8 cellular contexts compared by ENCODE assay signal in the genomic region with DNA sequence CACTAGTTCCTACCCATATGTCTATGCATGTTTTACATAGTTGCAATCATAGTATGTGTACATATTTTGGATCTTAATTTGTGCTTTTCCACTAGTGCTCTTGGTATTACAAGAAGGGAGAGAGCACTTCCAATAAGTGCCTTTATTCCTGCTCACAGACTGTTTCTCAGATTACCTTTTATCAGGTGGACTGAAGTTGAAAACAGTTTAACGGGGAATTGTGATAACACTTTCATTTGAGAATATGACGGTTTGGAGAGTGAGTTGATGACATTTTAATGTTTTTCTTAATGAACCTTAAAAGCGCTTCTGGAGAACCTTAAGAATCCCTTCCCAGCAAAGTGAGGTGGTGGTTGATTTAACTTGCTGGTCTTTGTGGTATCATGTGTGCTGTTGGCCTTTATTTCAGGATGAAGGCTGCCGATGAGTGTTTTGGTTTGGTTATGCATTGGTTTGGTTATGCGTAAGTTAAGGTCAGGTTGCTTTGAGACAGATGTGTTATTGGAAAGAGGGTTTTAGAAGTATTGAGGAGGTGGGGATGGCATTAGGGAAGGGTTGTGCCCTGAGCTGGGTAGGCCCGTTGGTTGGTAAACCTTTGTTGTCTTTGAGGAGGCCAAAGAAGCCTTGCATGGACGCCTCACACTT. TPM values are rescaled to one million over a fixed set of nuclear protein-coding genes. Genes with fewer than 3 reads are reported as not detected.
DNase-seq lines count a peak whose midpoint lies in the region; FAIRE-seq and TF ChIP-seq lines count a peak whose summit lies in the region.

No MANE protein-coding gene starts in this region.

- H3K4me2 ChIP-seq in mesenchymal stem cell (ENCODE audit: low read length, poor library complexity, severe bottlenecking) = no peak overlapping the region

- BruUV-seq in A673 (replicated peaks; lab: Mats Ljungman, UMichigan) = no TSS peak

- peaks cover 7% of the 10 kb centered on the region for H3K79me1 ChIP-seq in mesenchymal stem cell (replicated peaks; ENCODE audit: low read length, poor library complexity, severe bottlenecking)

- H3K36me3 ChIP-seq in A673 (ENCODE audit: insufficient read depth, low read length, poor library complexity, severe bottlenecking) (peaks cover 6% of the 10 kb centered on the region), mesenchymal stem cell (ENCODE audit: control insufficient read depth in 1 of 2, insufficient read depth in 2 of 2, low read depth in 1 of 2, low read length in 2 of 2) (peaks cover 0 to 5% of the 10 kb centered on the region in 2 experiments)

- H4K8ac ChIP-seq in mesenchymal stem cell (ENCODE audit: low read length) = peak overlapping the region; percentile 73

- peaks cover 59% of the 10 kb centered on the region for H3K36me3 Mint-ChIP-seq in activated T-helper 2 cell treated with anti-CD3 and anti-CD28 coated beads, Interferon-gamma antibody, Interleukin-2, Interleukin-4, amounts not matched to agents 10 μg/mL and 5 μg/mL and 100 μg/mL, durations not matched to agents 14 hours and 24 hours and 36 hours (ENCODE audit: low read depth)

- no peak overlapping the region for H2BK120ac ChIP-seq in mesenchymal stem cell (ENCODE audit: low read depth, low read length)

- CTCF ChIA-PET in A673 (lab: Charles Lee) = no interaction called here

- no peaks in the 10 kb centered on the region for H3K27me3 Mint-ChIP-seq in activated T-helper 2 cell treated with anti-CD3 and anti-CD28 coated beads, Interferon-gamma antibody, Interleukin-2, Interleukin-4, amounts not matched to agents 10 μg/mL and 5 μg/mL and 100 μg/mL, durations not matched to agents 14 hours and 24 hours and 36 hours (ENCODE audit: low read depth)

- peak overlapping the region; percentile 97 for H3K27ac Mint-ChIP-seq in activated T-helper 2 cell treated with anti-CD3 and anti-CD28 coated beads, Interferon-gamma antibody, Interleukin-2, Interleukin-4, amounts not matched to agents 10 μg/mL and 5 μg/mL and 100 μg/mL, durations not matched to agents 14 hours and 24 hours and 36 hours

- H3K27me3 ChIP-seq in A673 (replicated peaks; ENCODE audit: insufficient read depth, low read depth, low read length, poor library complexity) (no peaks in the 10 kb centered on the region), mesenchymal stem cell (ENCODE audit: control insufficient read depth in 1 of 2, insufficient read depth in 1 of 2, low read length in 2 of 2) (no peaks in the 10 kb centered on the region)

- peak overlapping the region; percentile 99 for H3K4me3 Mint-ChIP-seq in activated T-helper 2 cell treated with anti-CD3 and anti-CD28 coated beads, Interferon-gamma antibody, Interleukin-2, Interleukin-4, amounts not matched to agents 10 μg/mL and 5 μg/mL and 100 μg/mL, durations not matched to agents 14 hours and 24 hours and 36 hours (ENCODE audit: low read depth)

- H3K4me1 ChIP-seq in A673 (ENCODE audit: insufficient read depth, low read length, poor library complexity, severe bottlenecking) (peaks cover 23% of the 10 kb centered on the region), mesenchymal stem cell (ENCODE audit: control insufficient read depth, insufficient read depth, low read depth, low read length) (peaks cover 7% of the 10 kb centered on the region)

- H2AK5ac ChIP-seq in mesenchymal stem cell (ENCODE audit: low read length, severe bottlenecking) = no peak overlapping the region

- no peak overlapping the region for H2AFZ ChIP-seq in mesenchymal stem cell (ENCODE audit: low read depth, low read length)

- intact Hi-C loops in A673 (cut with micrococcal nuclease; ENCODE audit: unreplicated experiment) (no loop called here), cardiac septum (cut with DNase I) (loop anchor here (10.0 kb wide), 1 partner anchor 535 kb away; no protein-coding TSS in a partner anchor)
- intact Hi-C loops in activated T-helper 2 cell treated with anti-CD3 and anti-CD28 coated beads, Interferon-gamma antibody, Interleukin-2, Interleukin-4, amounts not matched to agents 10 μg/mL and 5 μg/mL and 100 μg/mL, durations not matched to agents 14 hours and 24 hours and 36 hours (cut with micrococcal nuclease) = loop anchor here (2.0 to 10.0 kb wide), 6 partner anchors 15 to 885 kb away; partner anchors contain the start of gene SETMAR

- no peak overlapping the region for H2BK12ac ChIP-seq in mesenchymal stem cell (ENCODE audit: low read length in 2 of 2)

- H3K27ac ChIP-seq in A673 (ENCODE audit: low read depth, low read length, poor library complexity, severe bottlenecking) = no peak overlapping the region
- no peak overlapping the region for H3K27ac ChIP-seq in mesenchymal stem cell (ENCODE audit: low read length, poor library complexity, severe bottlenecking)

- DNase-seq in A673 (ENCODE audit: low spot score) (no peak), GM19239 (ENCODE audit: insufficient read length, low spot score) (no peak), mesenchymal stem cell (no peak), UCSD-AML1 (lab: John Stamatoyannopoulos, UW; ENCODE audit: unreplicated experiment) (no peak), cardiac septum (ENCODE audit: low spot score) (no peak), nucleus accumbens (lab: John Stamatoyannopoulos, UW) (no peak)
- no peak for DNase-seq in activated T-helper 2 cell treated with anti-CD3 and anti-CD28 coated beads, Interferon-gamma antibody, Interleukin-2, Interleukin-4, amounts not matched to agents 10 μg/mL and 5 μg/mL and 100 μg/mL, durations not matched to agents 14 hours and 24 hours and 36 hours (ENCODE audit: low spot score)
- no peak for DNase-seq in activated effector memory CD4-positive, alpha-beta T cell treated with Interleukin-2 at 50 U/mL for 16 hours

- H3K4me1 Mint-ChIP-seq in activated T-helper 2 cell treated with anti-CD3 and anti-CD28 coated beads, Interferon-gamma antibody, Interleukin-2, Interleukin-4, amounts not matched to agents 10 μg/mL and 5 μg/mL and 100 μg/mL, durations not matched to agents 14 hours and 24 hours and 36 hours (ENCODE audit: low read depth) = peaks cover 52% of the 10 kb centered on the region

- H3K23ac ChIP-seq in mesenchymal stem cell (ENCODE audit: low read length in 2 of 2) = no peak overlapping the region

- H3K4me3 ChIP-seq in A673 (ENCODE audit: low read depth, low read length, poor library complexity, severe bottlenecking) (peak overlapping the region; percentile 73), mesenchymal stem cell (ENCODE audit: insufficient read depth in 1 of 2, low read depth in 1 of 2, low read length in 2 of 2) (peak overlapping the region in 1 of 2 experiments; percentile 36)

- no peak overlapping the region for H3K9ac ChIP-seq in mesenchymal stem cell (ENCODE audit: low read length)

- H2BK15ac ChIP-seq in mesenchymal stem cell (ENCODE audit: low read depth, poor library complexity, severe bottlenecking) = no peak overlapping the region

- H2BK5ac ChIP-seq in mesenchymal stem cell (ENCODE audit: low read depth, low read length, poor library complexity, severe bottlenecking) = no peak overlapping the region

- WGBS in mesenchymal stem cell = 83% methylated on average over 7 of the region's 7 CpGs

- H3K18ac ChIP-seq in mesenchymal stem cell (ENCODE audit: low read depth in 1 of 2, low read length in 2 of 2) = no peak overlapping the region

- H3K14ac ChIP-seq in mesenchymal stem cell (ENCODE audit: low read length in 2 of 2) = no peak overlapping the region

- H4K91ac ChIP-seq in mesenchymal stem cell (ENCODE audit: low read length) = peak overlapping the region; percentile 20

- H3K9me3 ChIP-seq in A673 (ENCODE audit: low read depth, low read length, poor library complexity, severe bottlenecking) (no peaks in the 10 kb centered on the region), mesenchymal stem cell (ENCODE audit: control insufficient read depth, low read length) (no peaks in the 10 kb centered on the region)

- H3K4ac ChIP-seq in mesenchymal stem cell (ENCODE audit: low read depth in 1 of 2, low read length in 2 of 2) = peak overlapping the region in 1 of 2 experiments; percentile 59

- no peaks in the 10 kb centered on the region for H3K9me3 Mint-ChIP-seq in activated T-helper 2 cell treated with anti-CD3 and anti-CD28 coated beads, Interferon-gamma antibody, Interleukin-2, Interleukin-4, amounts not matched to agents 10 μg/mL and 5 μg/mL and 100 μg/mL, durations not matched to agents 14 hours and 24 hours and 36 hours

- TF ChIP-seq CTCF in A673 (conservative IDR thresholded peaks at IDR 0.05; ENCODE audit: low read depth, low read length) = no peak

- FAIRE-seq in GM19239 (lab: Jason Lieb, UNC) = peak; percentile 90

- POLR2A ChIA-PET in A673 (lab: Charles Lee; ENCODE audit: low non-redundant PET) = interaction anchor here (0.5 kb wide), 1 partner anchor 65 kb away, joined by 9 read pairs; no protein-coding TSS in a partner anchor

RNA-seq across cellular contexts. Expression of gene EDEM1, which starts 2.8 kb away (rescaled TPM):
- total RNA-seq in A673 (2021) (31.4 and 32.1 TPM in 2 replicates), cardiac septum (10.3 TPM)
- 183 and 187 TPM in 2 replicates for total RNA-seq in activated T-helper 2 cell treated with anti-CD3 and anti-CD28 coated beads, Interferon-gamma antibody, Interleukin-2, Interleukin-4, amounts not matched to agents 10 μg/mL and 5 μg/mL and 100 μg/mL, durations not matched to agents 14 hours and 24 hours and 36 hours
- polyA plus RNA-seq in mesenchymal stem cell (2013, experiment 1 of 2) = 47.5 TPM
- polyA plus RNA-seq in mesenchymal stem cell (2013, experiment 2 of 2) = 48.2 TPM
